Comparison of ENCODE assay signal across 8 cellular contexts in the genomic region with DNA sequence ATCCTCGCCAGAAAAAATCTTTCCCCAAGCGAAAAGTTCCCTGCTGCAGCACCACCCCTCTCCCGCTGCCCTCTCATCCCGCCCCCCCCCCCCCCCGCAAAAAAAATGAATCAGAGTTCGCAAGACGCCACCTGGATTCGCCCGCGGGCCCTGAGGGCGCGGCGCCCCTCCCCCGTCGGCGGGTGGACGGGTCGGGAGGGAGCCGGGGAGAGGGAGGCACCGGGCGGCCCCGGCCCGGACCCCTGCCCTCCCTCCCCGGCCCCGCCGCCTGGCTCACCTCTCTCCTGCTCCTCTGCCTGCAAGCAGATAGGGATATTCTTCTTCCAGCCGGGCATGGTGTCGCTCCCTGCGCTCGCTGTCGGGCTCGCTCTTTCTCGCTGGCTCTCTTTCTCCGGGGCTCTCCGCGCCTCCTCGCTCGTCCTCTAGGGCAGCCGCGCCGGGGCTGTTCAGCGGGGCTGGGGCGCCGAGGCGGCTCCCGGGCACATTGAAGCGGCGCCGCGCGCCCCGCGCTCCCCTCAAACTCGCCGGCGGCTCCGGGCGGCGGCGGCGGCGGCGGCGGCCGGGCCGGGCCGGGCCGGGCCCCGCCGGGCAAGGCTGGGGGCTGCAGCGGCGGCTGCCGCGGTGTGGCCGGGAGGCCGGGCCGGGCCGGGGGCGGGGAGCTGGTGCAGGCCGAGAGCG.
DNase-seq lines count a peak whose midpoint lies in the region; ATAC-seq and TF ChIP-seq lines count a peak whose summit lies in the region.

No MANE protein-coding gene starts in this region.

- DNase-seq in CD14-positive monocyte (ENCODE audit: low spot score): no peak
- peak; percentile 43 for DNase-seq in RKO (ENCODE audit: low spot score)
- peak; percentile 65 for DNase-seq in activated naive CD8-positive, alpha-beta T cell treated with anti-CD3 and anti-CD28 coated beads, Interleukin-2, amount 10 ng/mL, durations not matched to agents 7 days and 5 days
- DNase-seq in hepatic stellate cell (ENCODE audit: low spot score): peak; percentile 14

- peaks cover 9 to 15% (median 11%) of the 10 kb centered on the region in 3 donors for H3K27me3 ChIP-seq in skeletal muscle tissue (ENCODE audit: control insufficient read depth in 3 of 3, insufficient read depth in 3 of 3, low read length in 3 of 3)

- H3K9me3 ChIP-seq in skeletal muscle tissue (ENCODE audit: control insufficient read depth in 3 of 3, low read length in 3 of 3): no peaks in the 10 kb centered on the region

- intact Hi-C loops in CD14-positive monocyte (cut with micrococcal nuclease): no loop called here

- TF ChIP-seq CTCF in CD14-positive monocyte (IDR thresholded peaks at IDR 0.05): no peak

- H3K36me3 Mint-ChIP-seq in CD14-positive monocyte: peaks cover 0 to 6% of the 10 kb centered on the region in 2 donors
- no peaks in the 10 kb centered on the region for H3K36me3 Mint-ChIP-seq in activated naive CD8-positive, alpha-beta T cell treated with anti-CD3 and anti-CD28 coated beads, Interleukin-2, amount 10 ng/mL, durations not matched to agents 7 days and 5 days

- H3K4me1 ChIP-seq in skeletal muscle tissue (ENCODE audit: control insufficient read depth in 3 of 3, insufficient read depth in 3 of 3, low read length in 3 of 3): peaks cover 4 to 16% (median 7%) of the 10 kb centered on the region in 3 donors

- H3K9ac ChIP-seq in skeletal muscle tissue (ENCODE audit: low read depth in 1 of 3, low read length in 3 of 3): peak overlapping the region in 1 of 3 donors; percentile 69

- POLR2A ChIA-PET in activated naive CD8-positive, alpha-beta T cell treated with anti-CD3 and anti-CD28 coated beads, Interleukin-2, amount 10 ng/mL, durations not matched to agents 7 days and 5 days (lab: Charles Lee): no interaction called here

- H3K27ac ChIP-seq in skeletal muscle tissue (ENCODE audit: low read depth, low read length): no peak overlapping the region

- peak; percentile 68 for ATAC-seq in GM19351 (IDR thresholded peaks at IDR 0.05; ENCODE audit: unreplicated experiment)
- peak; percentile 31 for ATAC-seq in HG03469 (IDR thresholded peaks at IDR 0.05; ENCODE audit: unreplicated experiment)
- peak; percentile 70 for ATAC-seq in activated naive CD8-positive, alpha-beta T cell treated with anti-CD3 and anti-CD28 coated beads, Interleukin-2, amount 10 ng/mL, durations not matched to agents 7 days and 5 days (ENCODE audit: low read depth)
- no peak for ATAC-seq in HG03097 (IDR thresholded peaks at IDR 0.05; ENCODE audit: low FRiP score, unreplicated experiment)

- H3K4me1 Mint-ChIP-seq in CD14-positive monocyte: peaks cover 18% of the 10 kb centered on the region
- peaks cover 16% of the 10 kb centered on the region for H3K4me1 Mint-ChIP-seq in activated naive CD8-positive, alpha-beta T cell treated with anti-CD3 and anti-CD28 coated beads, Interleukin-2, amount 10 ng/mL, durations not matched to agents 7 days and 5 days

- H3K27me3 Mint-ChIP-seq in CD14-positive monocyte (ENCODE audit: low read depth in 3 of 3): peaks cover 29 to 45% (median 36%) of the 10 kb centered on the region in 3 donors
- peaks cover 40% of the 10 kb centered on the region for H3K27me3 Mint-ChIP-seq in activated naive CD8-positive, alpha-beta T cell treated with anti-CD3 and anti-CD28 coated beads, Interleukin-2, amount 10 ng/mL, durations not matched to agents 7 days and 5 days

- H3K9me3 Mint-ChIP-seq in CD14-positive monocyte: peaks cover 0 to 7% (median 0%) of the 10 kb centered on the region in 7 donors
- H3K9me3 Mint-ChIP-seq in activated naive CD8-positive, alpha-beta T cell treated with anti-CD3 and anti-CD28 coated beads, Interleukin-2, amount 10 ng/mL, durations not matched to agents 7 days and 5 days: no peaks in the 10 kb centered on the region

- H3K4me3 Mint-ChIP-seq in CD14-positive monocyte: peak overlapping the region; percentile 81 to 95
- H3K4me3 Mint-ChIP-seq in activated naive CD8-positive, alpha-beta T cell treated with anti-CD3 and anti-CD28 coated beads, Interleukin-2, amount 10 ng/mL, durations not matched to agents 7 days and 5 days: peak overlapping the region; percentile 95

- peak overlapping the region in 1 of 7 donors; percentile 36 for H3K27ac Mint-ChIP-seq in CD14-positive monocyte
- H3K27ac Mint-ChIP-seq in activated naive CD8-positive, alpha-beta T cell treated with anti-CD3 and anti-CD28 coated beads, Interleukin-2, amount 10 ng/mL, durations not matched to agents 7 days and 5 days: peak overlapping the region; percentile 43

- no peaks in the 10 kb centered on the region for H3K36me3 ChIP-seq in skeletal muscle tissue (ENCODE audit: control insufficient read depth in 3 of 3, insufficient read depth in 3 of 3, low read length in 3 of 3)

- peak overlapping the region; percentile 58 to 63 (median 60) for H3K4me3 ChIP-seq in skeletal muscle tissue (ENCODE audit: low read length in 3 of 3)
